In the genomic region with DNA sequence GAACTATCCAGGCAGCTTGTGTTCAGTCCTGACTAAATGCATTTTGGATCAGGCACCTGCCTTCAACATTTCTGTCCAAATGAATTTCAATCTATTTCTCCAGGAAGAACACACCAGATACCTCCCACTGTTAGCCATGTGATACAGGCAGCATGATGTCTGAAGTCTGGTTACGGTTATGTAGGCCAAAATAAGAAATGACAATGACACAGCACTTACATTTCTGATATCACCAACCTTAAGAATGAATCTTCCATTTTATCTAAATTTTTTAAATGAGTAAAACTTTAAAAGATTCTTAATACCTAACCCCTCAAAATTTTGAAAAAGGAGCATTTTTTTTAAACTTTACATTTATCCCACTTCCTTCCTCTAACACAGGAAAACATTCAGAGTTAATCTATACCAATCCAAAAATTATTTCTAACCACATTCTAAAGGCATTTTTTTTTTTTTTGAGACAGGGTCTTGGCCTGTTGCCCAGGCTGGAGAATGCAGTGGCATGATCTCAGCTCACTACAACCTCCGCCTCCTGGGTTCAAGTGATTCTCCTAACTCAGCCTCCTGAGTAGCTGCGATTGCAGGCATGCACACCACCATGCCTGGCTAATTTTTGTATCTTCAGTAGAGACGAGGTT, we compare ENCODE assay signal across 8 cellular contexts. TPM values are rescaled to one million over a fixed set of nuclear protein-coding genes. Genes with fewer than 3 reads are reported as not detected.
DNase-seq lines count a peak whose midpoint lies in the region; ATAC-seq and TF ChIP-seq lines count a peak whose summit lies in the region.

A gene with protein sequence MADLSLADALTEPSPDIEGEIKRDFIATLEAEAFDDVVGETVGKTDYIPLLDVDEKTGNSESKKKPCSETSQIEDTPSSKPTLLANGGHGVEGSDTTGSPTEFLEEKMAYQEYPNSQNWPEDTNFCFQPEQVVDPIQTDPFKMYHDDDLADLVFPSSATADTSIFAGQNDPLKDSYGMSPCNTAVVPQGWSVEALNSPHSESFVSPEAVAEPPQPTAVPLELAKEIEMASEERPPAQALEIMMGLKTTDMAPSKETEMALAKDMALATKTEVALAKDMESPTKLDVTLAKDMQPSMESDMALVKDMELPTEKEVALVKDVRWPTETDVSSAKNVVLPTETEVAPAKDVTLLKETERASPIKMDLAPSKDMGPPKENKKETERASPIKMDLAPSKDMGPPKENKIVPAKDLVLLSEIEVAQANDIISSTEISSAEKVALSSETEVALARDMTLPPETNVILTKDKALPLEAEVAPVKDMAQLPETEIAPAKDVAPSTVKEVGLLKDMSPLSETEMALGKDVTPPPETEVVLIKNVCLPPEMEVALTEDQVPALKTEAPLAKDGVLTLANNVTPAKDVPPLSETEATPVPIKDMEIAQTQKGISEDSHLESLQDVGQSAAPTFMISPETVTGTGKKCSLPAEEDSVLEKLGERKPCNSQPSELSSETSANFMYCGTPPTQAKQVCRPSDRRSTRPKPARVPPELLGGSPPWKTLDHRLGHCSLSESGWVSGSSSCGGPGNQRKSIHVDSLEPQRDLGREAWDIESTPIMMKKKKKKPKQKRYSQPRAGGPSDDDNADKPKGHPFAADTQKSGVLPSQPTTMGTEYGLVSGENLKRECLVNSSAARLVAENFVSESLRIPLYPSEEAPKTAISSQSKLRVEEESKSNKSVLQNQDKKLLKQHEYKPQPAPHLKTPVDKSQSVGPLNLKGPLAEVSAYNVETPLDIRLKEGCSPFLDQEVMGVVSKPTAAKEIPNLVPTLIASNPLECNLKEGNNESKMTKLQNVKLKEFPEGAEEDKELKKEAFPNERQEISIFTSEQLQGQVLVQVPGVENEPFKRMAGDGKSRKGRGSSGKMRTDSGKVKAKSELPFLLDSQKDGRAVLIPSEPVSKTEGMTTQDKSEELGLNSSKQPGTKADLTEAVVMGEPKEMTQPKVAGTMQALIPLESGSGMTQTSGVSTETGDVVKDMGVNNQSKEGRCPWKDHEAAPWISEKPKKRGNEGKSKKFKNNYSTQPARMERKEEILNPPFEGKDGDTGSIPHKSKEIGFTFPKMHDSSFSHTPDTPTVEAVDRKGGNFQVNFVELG (N-terminal part only) (minus strand): TSS at position 81 of the 638 bp plus-strand sequence. CDS start 17,556 bp downstream, outside the sequence.

- whole genome bisulfite sequencing in lower leg skin, 2 donors = 64% methylated on average over 4 of the region's 4 CpGs

- TF ChIP-seq POLR2A in lower leg skin (IDR thresholded peaks at IDR 0.05) = no peak

- TF ChIP-seq CTCF in cardiac fibroblast (IDR thresholded peaks at IDR 0.05; ENCODE audit: low read depth, low read length) (no peak), lower leg skin (IDR thresholded peaks at IDR 0.05) (no peak), type B pancreatic cell (conservative IDR thresholded peaks at IDR 0.05) (no peak)

- peaks cover 56% of the 10 kb centered on the region for H3K4me1 Mint-ChIP-seq in stimulated activated naive CD8-positive, alpha-beta T cell treated with anti-CD3 and anti-CD28 coated beads, Interleukin-15, Interleukin-2, amounts not matched to agents 100 ng/mL and 50 ng/mL, for 24 hours (ENCODE audit: low read depth)
- H3K4me1 Mint-ChIP-seq in type B pancreatic cell (ENCODE audit: unreplicated experiment) = peaks cover 44% of the 10 kb centered on the region

- H3K36me3 Mint-ChIP-seq in stimulated activated naive CD8-positive, alpha-beta T cell treated with anti-CD3 and anti-CD28 coated beads, Interleukin-15, Interleukin-2, amounts not matched to agents 100 ng/mL and 50 ng/mL, for 24 hours (ENCODE audit: low read depth) = no peaks in the 10 kb centered on the region
- H3K36me3 Mint-ChIP-seq in type B pancreatic cell = peaks cover 5% of the 10 kb centered on the region

- no peak for ATAC-seq in stimulated activated naive CD8-positive, alpha-beta T cell treated with anti-CD3 and anti-CD28 coated beads, Interleukin-15, Interleukin-2, amounts not matched to agents 100 U/mL and 50 U/mL, for 24 hours
- no peak for ATAC-seq in HG03342 (IDR thresholded peaks at IDR 0.05; ENCODE audit: unreplicated experiment)

- no peaks in the 10 kb centered on the region for H3K9me3 Mint-ChIP-seq in stimulated activated naive CD8-positive, alpha-beta T cell treated with anti-CD3 and anti-CD28 coated beads, Interleukin-15, Interleukin-2, amounts not matched to agents 100 ng/mL and 50 ng/mL, for 24 hours
- H3K9me3 Mint-ChIP-seq in type B pancreatic cell = no peaks in the 10 kb centered on the region

- H3K27ac Mint-ChIP-seq in stimulated activated naive CD8-positive, alpha-beta T cell treated with anti-CD3 and anti-CD28 coated beads, Interleukin-15, Interleukin-2, amounts not matched to agents 100 ng/mL and 50 ng/mL, for 24 hours = peak within 1 kb of the TSS; percentile 28
- peak within 1 kb of the TSS; percentile 46 for H3K27ac Mint-ChIP-seq in type B pancreatic cell

- intact Hi-C loops in lower leg skin (cut with DNase I; ENCODE audit: low total_unique reads) = no loop called here

- H3K27me3 Mint-ChIP-seq in stimulated activated naive CD8-positive, alpha-beta T cell treated with anti-CD3 and anti-CD28 coated beads, Interleukin-15, Interleukin-2, amounts not matched to agents 100 ng/mL and 50 ng/mL, for 24 hours = no peaks in the 10 kb centered on the region
- H3K27me3 Mint-ChIP-seq in type B pancreatic cell = no peaks in the 10 kb centered on the region

- H3K4me3 ChIP-seq in cardiac fibroblast (replicated peaks in 1 of 2; ENCODE audit: low read depth in 2 of 2, low read length in 2 of 2) (no peak within 1 kb of the TSS), lower leg skin (ENCODE audit: low read depth, poor library complexity, severe bottlenecking) (no peak within 1 kb of the TSS)

- no peak within 1 kb of the TSS for H3K4me3 Mint-ChIP-seq in stimulated activated naive CD8-positive, alpha-beta T cell treated with anti-CD3 and anti-CD28 coated beads, Interleukin-15, Interleukin-2, amounts not matched to agents 100 ng/mL and 50 ng/mL, for 24 hours
- H3K4me3 Mint-ChIP-seq in type B pancreatic cell = peak within 1 kb of the TSS; percentile 32

- DNase-seq in stimulated activated naive CD8-positive, alpha-beta T cell treated with anti-CD3 and anti-CD28 coated beads, Interleukin-15, Interleukin-2, amounts not matched to agents 100 U/mL and 50 U/mL, for 24 hours = no peak
- peak; percentile 56 to 64 for DNase-seq in cardiac fibroblast (ENCODE audit: low read depth in 2 of 2)
- DNase-seq in lower leg skin (ENCODE audit: low spot score in 2 of 2) = no peak
- no peak for DNase-seq in type B pancreatic cell (ENCODE audit: extremely low spot score, unreplicated experiment)
- DNase-seq in GM19238 (ENCODE audit: insufficient read length, low spot score) = no peak
- no peak for DNase-seq in NCI-H748 (lab: John Stamatoyannopoulos, UW; ENCODE audit: unreplicated experiment)

RNA-seq across cellular contexts. Expression of the gene that starts here (rescaled TPM):
- total RNA-seq in lower leg skin = 100 to 1,000 TPM; 102 to 161 (median 126) TPM
- 96.8 and 120 TPM in 2 replicates for total RNA-seq in type B pancreatic cell (ENCODE audit: low replicate concordance)

Comparison
In these comparisons a context has a peak if more than half of its experiments do, and no peak if none do; other contexts are left out.
1. DNase-seq: peak in cardiac fibroblast (2 of 2); none in stimulated activated naive CD8-positive, alpha-beta T cell treated with anti-CD3 and anti-CD28 coated beads, Interleukin-15, Interleukin-2, amounts not matched to agents 100 U/mL and 50 U/mL, for 24 hours (single experiment), lower leg skin (0 of 2), type B pancreatic cell (single experiment), GM19238 (single experiment) and NCI-H748 (single experiment).